Comparison of ENCODE assay signal across 18 cellular contexts in the genomic region with DNA sequence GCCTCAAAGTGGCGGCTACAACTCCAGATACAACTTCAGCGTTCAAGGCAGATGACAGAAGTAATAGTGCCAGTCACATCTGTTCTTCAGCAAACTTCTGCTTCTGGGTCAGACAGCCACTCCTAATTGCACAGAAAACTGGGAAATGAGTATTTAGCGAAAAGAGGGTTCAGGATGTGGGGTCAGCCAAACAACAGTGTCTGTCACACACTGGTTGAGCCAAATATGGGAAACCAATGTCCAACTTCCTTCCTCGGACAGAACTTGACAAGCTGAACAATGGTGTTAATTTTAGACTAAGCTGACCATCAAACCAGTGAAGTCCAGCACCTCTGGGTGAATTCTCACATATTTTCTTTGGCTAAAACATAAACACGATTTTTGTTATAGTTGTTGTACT. TPM values are rescaled to one million over a fixed set of nuclear protein-coding genes. Genes with fewer than 3 reads are reported as not detected.
DNase-seq lines count a peak whose midpoint lies in the region; ATAC-seq lines count a peak whose summit lies in the region.
"Had no signal": no experiment of that assay in that cellular context is flagged by ENCODE, and none has a peak within 500 bp of the region (broad histone marks: within the 10 kb centered on the region; RNA-seq: fewer than 3 reads in every experiment).

No MANE protein-coding gene starts in this region.

- H3K36me3 ChIP-seq in naive thymus-derived CD4-positive, alpha-beta T cell (ENCODE audit: control insufficient read depth in 2 of 3, insufficient read depth in 3 of 3, low read length in 3 of 3) = no peaks in the 10 kb centered on the region
- H3K36me3 ChIP-seq: SJSA1, tibial nerve had no signal

- no peaks in the 10 kb centered on the region for H3K4me1 ChIP-seq in naive thymus-derived CD4-positive, alpha-beta T cell (ENCODE audit: control insufficient read depth in 2 of 2, insufficient read depth in 2 of 2, low read length in 2 of 2)

- H3K4me3 ChIP-seq in naive thymus-derived CD4-positive, alpha-beta T cell (ENCODE audit: low read length) = no peak overlapping the region
- H3K4me3 ChIP-seq: SJSA1, tibial nerve had no signal

- no peaks in the 10 kb centered on the region for H3K27me3 Mint-ChIP-seq in activated naive CD8-positive, alpha-beta T cell
- H3K27me3 Mint-ChIP-seq in activated naive CD8-positive, alpha-beta T cell treated with anti-CD3 and anti-CD28 coated beads for 36 hours = no peaks in the 10 kb centered on the region
- no peaks in the 10 kb centered on the region for H3K27me3 Mint-ChIP-seq in naive thymus-derived CD4-positive, alpha-beta T cell
- H3K27me3 Mint-ChIP-seq: stimulated activated memory B cell treated with anti-CD40 and anti-IgM and Interleukin-4, amounts not matched to agents 10 μg/mL and 1 μg/mL and 100 μg/mL, for 72 hours had no signal

- H3K9me3 Mint-ChIP-seq in activated naive CD8-positive, alpha-beta T cell (ENCODE audit: low read depth) = no peaks in the 10 kb centered on the region
- no peaks in the 10 kb centered on the region for H3K9me3 Mint-ChIP-seq in activated naive CD8-positive, alpha-beta T cell treated with anti-CD3 and anti-CD28 coated beads for 36 hours
- no peaks in the 10 kb centered on the region for H3K9me3 Mint-ChIP-seq in naive thymus-derived CD4-positive, alpha-beta T cell
- H3K9me3 Mint-ChIP-seq: mesothelial cell of epicardium; stimulated activated memory B cell treated with anti-CD40 and anti-IgM and Interleukin-4, amounts not matched to agents 10 μg/mL and 1 μg/mL and 100 μg/mL, for 72 hours had no signal

- H3K27ac Mint-ChIP-seq in activated naive CD8-positive, alpha-beta T cell = no peak overlapping the region
- H3K27ac Mint-ChIP-seq in activated naive CD8-positive, alpha-beta T cell treated with anti-CD3 and anti-CD28 coated beads for 36 hours = no peak overlapping the region
- peak overlapping the region in 2 of 9 donors; percentile 45 to 67 for H3K27ac Mint-ChIP-seq in naive thymus-derived CD4-positive, alpha-beta T cell
- H3K27ac Mint-ChIP-seq: mesothelial cell of epicardium; stimulated activated memory B cell treated with anti-CD40 and anti-IgM and Interleukin-4, amounts not matched to agents 10 μg/mL and 1 μg/mL and 100 μg/mL, for 72 hours had no signal

- H3K27ac ChIP-seq in naive thymus-derived CD4-positive, alpha-beta T cell (ENCODE audit: low read depth, low read length) = no peak overlapping the region
- H3K27ac ChIP-seq: SJSA1 had no signal

- H3K4me1 Mint-ChIP-seq in activated naive CD8-positive, alpha-beta T cell (ENCODE audit: low read depth) = peaks cover 32% of the 10 kb centered on the region
- H3K4me1 Mint-ChIP-seq in activated naive CD8-positive, alpha-beta T cell treated with anti-CD3 and anti-CD28 coated beads for 36 hours = peaks cover 26% of the 10 kb centered on the region
- peaks cover 8 to 46% (median 39%) of the 10 kb centered on the region in 7 donors for H3K4me1 Mint-ChIP-seq in naive thymus-derived CD4-positive, alpha-beta T cell
- H3K4me1 Mint-ChIP-seq: mesothelial cell of epicardium had no signal

- H3K4me3 Mint-ChIP-seq in activated naive CD8-positive, alpha-beta T cell = peak overlapping the region; percentile 8
- H3K4me3 Mint-ChIP-seq in activated naive CD8-positive, alpha-beta T cell treated with anti-CD3 and anti-CD28 coated beads for 36 hours = no peak overlapping the region
- no peak overlapping the region for H3K4me3 Mint-ChIP-seq in naive thymus-derived CD4-positive, alpha-beta T cell
- H3K4me3 Mint-ChIP-seq: mesothelial cell of epicardium; stimulated activated memory B cell treated with anti-CD40 and anti-IgM and Interleukin-4, amounts not matched to agents 10 μg/mL and 1 μg/mL and 100 μg/mL, for 72 hours had no signal

- H3K9me3 ChIP-seq in naive thymus-derived CD4-positive, alpha-beta T cell (ENCODE audit: control insufficient read depth in 2 of 3, low read length in 3 of 3) = no peaks in the 10 kb centered on the region
- H3K9me3 ChIP-seq: SJSA1, tibial nerve had no signal

- no peak for DNase-seq in activated naive CD8-positive, alpha-beta T cell treated with anti-CD3 and anti-CD28 coated beads for 36 hours
- no peak for DNase-seq in left ventricle myocardium superior
- DNase-seq in naive thymus-derived CD4-positive, alpha-beta T cell = no peak
- no peak for DNase-seq in GF-D8 (lab: John Stamatoyannopoulos, UW)
- DNase-seq: activated CD4-positive, alpha-beta T cell treated with anti-CD3 and anti-CD28 coated beads, Interleukin-2, amount 50 U/mL, for 1 hour; activated naive CD4-positive, alpha-beta T cell treated with Interleukin-2 at 50 U/mL for 16 hours; erythroblast; NCI-H1048; NCI-H2081 treated with DMSO at 0.1 percent for 48 hours; NCI-H524 treated with DMSO at 0.1 percent for 48 hours had no signal

- no peaks in the 10 kb centered on the region for H3K27me3 ChIP-seq in naive thymus-derived CD4-positive, alpha-beta T cell (ENCODE audit: control insufficient read depth in 2 of 2, insufficient read depth in 2 of 2, low read length in 2 of 2)
- H3K27me3 ChIP-seq: SJSA1, tibial nerve had no signal

- peak; percentile 66 for ATAC-seq in left ventricle myocardium superior
- peak; percentile 34 for ATAC-seq in naive thymus-derived CD4-positive, alpha-beta T cell
- ATAC-seq in GM21717 (IDR thresholded peaks at IDR 0.05; ENCODE audit: unreplicated experiment) = no peak
- no peak for ATAC-seq in HG02759 (IDR thresholded peaks at IDR 0.05; ENCODE audit: unreplicated experiment)
- no peak for ATAC-seq in GM19023 (IDR thresholded peaks at IDR 0.05; ENCODE audit: unreplicated experiment)
- ATAC-seq: stimulated activated memory B cell treated with anti-CD40 and anti-IgM and Interleukin-4, amounts not matched to agents 10 μg/mL and 1 μg/mL and 100 μg/mL, for 72 hours had no signal

- peaks cover 10% of the 10 kb centered on the region for H3K36me3 Mint-ChIP-seq in activated naive CD8-positive, alpha-beta T cell
- peaks cover 7% of the 10 kb centered on the region for H3K36me3 Mint-ChIP-seq in activated naive CD8-positive, alpha-beta T cell treated with anti-CD3 and anti-CD28 coated beads for 36 hours
- peaks cover 3 to 15% (median 6%) of the 10 kb centered on the region in 5 donors for H3K36me3 Mint-ChIP-seq in naive thymus-derived CD4-positive, alpha-beta T cell

- POLR2A ChIA-PET in naive thymus-derived CD4-positive, alpha-beta T cell (lab: Charles Lee) = no interaction called here

- CTCF ChIA-PET in naive thymus-derived CD4-positive, alpha-beta T cell (lab: Charles Lee) = interaction anchor here (0.6 kb wide), 1 partner anchor 23 kb away, joined by 3 read pairs; no protein-coding TSS in a partner anchor

- intact Hi-C loops in left ventricle myocardium superior (cut with micrococcal nuclease) = no loop called here
- intact Hi-C loops in naive thymus-derived CD4-positive, alpha-beta T cell (cut with micrococcal nuclease) = no loop called here

RNA-seq across cellular contexts. Expression of a gene that starts 22.1 kb away (rescaled TPM):
- 10 to 100 TPM; 18.1 to 18.3 TPM for total RNA-seq in activated naive CD8-positive, alpha-beta T cell treated with anti-CD3 and anti-CD28 coated beads for 36 hours
- total RNA-seq in left ventricle myocardium superior = 59.3 TPM
- 10 to 100 TPM; 16.2 to 29.7 (median 25.4) TPM for total RNA-seq in naive thymus-derived CD4-positive, alpha-beta T cell
- 10 to 100 TPM; 10.4 to 11.5 TPM for polyA plus RNA-seq in naive thymus-derived CD4-positive, alpha-beta T cell

RNA-seq across cellular contexts. Expression of a gene that starts 55.5 kb away (rescaled TPM):
- total RNA-seq in activated naive CD8-positive, alpha-beta T cell treated with anti-CD3 and anti-CD28 coated beads for 36 hours = 1,000 to 10,000 TPM; 2,216 to 2,293 TPM
- 604 TPM for total RNA-seq in left ventricle myocardium superior
- total RNA-seq in naive thymus-derived CD4-positive, alpha-beta T cell = 1,000 to 10,000 TPM; 1,466 to 3,151 (median 2,905) TPM
- 1,000 to 10,000 TPM; 1,999 to 2,306 TPM for polyA plus RNA-seq in naive thymus-derived CD4-positive, alpha-beta T cell

Comparison
In these comparisons a context has a peak if more than half of its experiments do, and no peak if none do; other contexts are left out.
1. ATAC-seq: peak in left ventricle myocardium superior (single experiment) and naive thymus-derived CD4-positive, alpha-beta T cell (single experiment); none in GM21717 (single experiment), HG02759 (single experiment) and GM19023 (single experiment).